9 cellular contexts compared by ENCODE assay signal in the genomic region with DNA sequence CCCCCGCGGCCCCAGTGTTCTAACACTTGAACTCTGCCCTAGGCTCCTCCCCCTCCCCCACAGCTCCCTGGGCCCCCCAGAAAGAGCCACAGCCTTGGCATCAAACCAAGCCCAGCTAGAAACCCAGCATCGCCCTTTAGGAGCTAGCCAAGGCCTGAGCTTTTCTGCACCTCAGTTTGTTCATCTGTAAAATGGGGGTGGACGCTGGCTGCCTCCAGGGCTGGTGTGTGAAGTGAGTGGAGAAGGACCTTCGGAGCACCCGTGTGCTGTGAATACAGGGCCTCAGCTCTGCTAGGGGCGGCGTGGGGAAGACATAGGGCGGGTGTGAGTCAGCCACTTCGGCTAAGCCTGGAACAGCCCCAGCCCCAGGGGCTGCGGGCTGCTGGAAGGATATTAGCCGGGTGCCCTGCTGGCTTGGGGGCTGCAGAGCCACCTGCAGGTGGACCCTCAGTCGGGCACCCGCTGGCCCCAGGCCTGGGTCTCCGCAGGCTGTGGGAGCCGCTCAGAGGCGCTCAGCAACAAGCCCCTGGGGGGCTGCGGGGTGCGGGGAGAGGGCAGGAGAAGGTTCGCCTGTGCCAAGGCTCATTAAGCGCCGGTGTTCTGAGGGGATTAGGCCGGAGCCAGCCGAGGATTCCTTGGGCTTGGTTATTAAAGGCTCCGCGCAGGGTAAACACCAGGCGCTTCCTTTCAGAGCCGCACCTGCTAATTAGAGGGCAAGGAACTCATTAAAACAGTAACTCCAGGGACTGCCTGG.
DNase-seq lines count a peak whose midpoint lies in the region; ATAC-seq, FAIRE-seq and TF ChIP-seq lines count a peak whose summit lies in the region.
"Had no signal": no experiment of that assay in that cellular context is flagged by ENCODE, and none has a peak within 500 bp of the region (broad histone marks: within the 10 kb centered on the region; RNA-seq: fewer than 3 reads in every experiment).

No MANE protein-coding gene starts in this region.

- H3K9me3 ChIP-seq in H1 (ENCODE audit: insufficient read depth in 2 of 2, low read depth in 1 of 2, low read length in 1 of 2): peaks cover 0 to 8% of the 10 kb centered on the region in 2 experiments; a peak in 1 of 4 replicates
- H3K9me3 ChIP-seq in smooth muscle cell (replicated peaks; ENCODE audit: low read depth): no peaks in the 10 kb centered on the region
- H3K9me3 ChIP-seq in uterus: no peaks in the 10 kb centered on the region

- H2AK5ac ChIP-seq in H1 (ENCODE audit: low read depth, low read length): peak overlapping the region; percentile 65; the same call in 1 of the 2 replicates

- peak overlapping the region; percentile 78 for H3K18ac ChIP-seq in H1 (ENCODE audit: extremely low read depth, low read length)

- H2BK120ac ChIP-seq in H1 (replicated peaks; ENCODE audit: low read depth, low read length): peak overlapping the region; percentile 63

- H3K36me3 ChIP-seq in H1 (ENCODE audit: control insufficient read depth in 2 of 4, insufficient read depth in 4 of 4, low read length in 3 of 4) (no peaks in the 10 kb centered on the region), smooth muscle cell (ENCODE audit: low read depth) (no peaks in the 10 kb centered on the region), uterus (no peaks in the 10 kb centered on the region)

- ATAC-seq in HG03280 (IDR thresholded peaks at IDR 0.05; ENCODE audit: unreplicated experiment) (no peak), GM19397 (IDR thresholded peaks at IDR 0.05; ENCODE audit: unreplicated experiment) (no peak)

- H3K23ac ChIP-seq in H1 (ENCODE audit: insufficient read length): no peak overlapping the region

- H3K4me3 ChIP-seq in H1 (ENCODE audit: extremely low read depth in 1 of 4, insufficient read depth in 2 of 4, low read depth in 3 of 4, low read length in 4 of 4): peak overlapping the region in 3 of 4 experiments; percentile 31 to 53 (median 50); a peak in 5 of 8 replicates
- no peak overlapping the region for H3K4me3 ChIP-seq in smooth muscle cell
- no peak overlapping the region for H3K4me3 ChIP-seq in uterus

- peak overlapping the region; percentile 73 for H3K56ac ChIP-seq in H1 (replicated peaks; ENCODE audit: insufficient read length, low read depth, low read length)

- H2BK5ac ChIP-seq in H1 (ENCODE audit: low read depth, low read length): peak overlapping the region; percentile 90; the same call in 1 of the 2 replicates

- no peak overlapping the region for H2BK15ac ChIP-seq in H1 (ENCODE audit: low read length)

- DNase-seq in NCI-H345 (lab: John Stamatoyannopoulos, UW) (peak; percentile 46), NCI-H345 treated with DMSO at 0.1 percent for 48 hours (lab: John Stamatoyannopoulos, UW; ENCODE audit: unreplicated experiment) (no peak), NCI-H526 treated with DMSO at 0.1 percent for 48 hours (lab: John Stamatoyannopoulos, UW) (peak; percentile 65), H1 (ENCODE audit: low read depth in 1 of 2, low spot score in 2 of 2) (no peak), smooth muscle cell (lab: John Stamatoyannopoulos, UW; ENCODE audit: unreplicated experiment) (no peak), uterus (no peak)
- DNase-seq: activated CD4-positive, alpha-beta T cell treated with anti-CD3 and anti-CD28 coated beads for 1 hour had no signal

- H3K4me2 ChIP-seq in H1 (ENCODE audit: insufficient read depth in 1 of 2, low read depth in 2 of 2, low read length in 2 of 2): peak overlapping the region; percentile 64 to 69
- peak overlapping the region; percentile 65 for H3K4me2 ChIP-seq in smooth muscle cell

- POLR2A ChIA-PET in H1 (lab: Charles Lee; ENCODE audit: partially characterized antibody): interaction anchor here (0.9 to 1.4 kb wide), 2 partner anchors 24 to 41 kb away, joined by 3 to 4 read pairs; no protein-coding TSS in a partner anchor

- H2AFZ ChIP-seq in H1 (ENCODE audit: low read length) (no peak overlapping the region), smooth muscle cell (ENCODE audit: low read depth) (no peak overlapping the region)

- 4% methylated on average over 28 of the region's 28 CpGs; no CpG with 5 or more reads in 1 of the 2 experiments for WGBS in H1 (ENCODE audit: extremely low coverage in 1 of 2, insufficient coverage in 1 of 2, insufficient read length in 1 of 2, insufficient replicate concordance in 2 of 2, low coverage in 1 of 2, low lambda C conversion rate in 2 of 2, missing lambda C conversion rate in 1 of 2), 2 experiments
- 7% methylated on average over 25 of the region's 28 CpGs for WGBS in smooth muscle cell (ENCODE audit: low lambda C conversion rate)

- no peaks in the 10 kb centered on the region; the same call in 1 of the 2 replicates for H3K23me2 ChIP-seq in H1 (ENCODE audit: low read depth, low read length)

- H4K91ac ChIP-seq in H1 (replicated peaks; ENCODE audit: insufficient read length, low read length): peak overlapping the region; percentile 63

- H3K27me3 ChIP-seq in H1 (replicated peaks in 1 of 4; ENCODE audit: control insufficient read depth in 3 of 4, extremely low read depth in 1 of 4, insufficient read depth in 3 of 4, low read length in 3 of 4) (peaks cover 22 to 43% (median 37%) of the 10 kb centered on the region in 4 experiments), smooth muscle cell (ENCODE audit: low read depth) (no peaks in the 10 kb centered on the region), uterus (no peaks in the 10 kb centered on the region)

- no peak overlapping the region for H3K9ac ChIP-seq in H1 (replicated peaks in 1 of 4; ENCODE audit: extremely low read depth in 1 of 4, low read depth in 3 of 4, low read length in 3 of 4)
- no peak overlapping the region for H3K9ac ChIP-seq in smooth muscle cell (ENCODE audit: low read depth)

- peaks cover 11% of the 10 kb centered on the region for H3F3A ChIP-seq in smooth muscle cell (ENCODE audit: low read depth)

- no peak for TF ChIP-seq CTCF in H1 (IDR thresholded peaks at IDR 0.05; ENCODE audit: control extremely low read depth in 1 of 3, insufficient read depth in 1 of 3, low read depth in 1 of 3, low read length in 3 of 3)
- TF ChIP-seq CTCF in smooth muscle cell (IDR thresholded peaks at IDR 0.05; ENCODE audit: borderline replicate concordance, insufficient read depth, poor library complexity, severe bottlenecking): no peak
- no peak for TF ChIP-seq CTCF in uterus (IDR thresholded peaks at IDR 0.05)

- intact Hi-C loops in uterus (cut with DNase I; ENCODE audit: low total_unique reads): no loop called here

- H2BK12ac ChIP-seq in H1 (ENCODE audit: low read depth, low read length): peak overlapping the region; percentile 81; the same call in 1 of the 2 replicates

- CTCF ChIA-PET in H1 (lab: Charles Lee; ENCODE audit: partially characterized antibody): interaction anchor here (0.7 to 1.9 kb wide), 15 partner anchors 11 to 214 kb away, joined by 3 to 9 read pairs (median 5); no protein-coding TSS in a partner anchor

- H3K4me1 ChIP-seq in H1 (replicated peaks in 1 of 4; ENCODE audit: control insufficient read depth in 3 of 4, insufficient read depth in 4 of 4, low read length in 3 of 4): peaks cover 4 to 44% (median 35%) of the 10 kb centered on the region in 4 experiments
- peaks cover 35% of the 10 kb centered on the region for H3K4me1 ChIP-seq in smooth muscle cell (ENCODE audit: low read depth)
- H3K4me1 ChIP-seq in uterus: peaks cover 4% of the 10 kb centered on the region in 2 donors

- TF ChIP-seq POLR2A in H1 (IDR thresholded peaks at IDR 0.05; ENCODE audit: control extremely low read depth in 1 of 2, low read depth in 2 of 2, low read length in 2 of 2): no peak
- no peak for TF ChIP-seq POLR2A in uterus (IDR thresholded peaks at IDR 0.05)

- FAIRE-seq in H1 (lab: Jason Lieb, UNC): no peak

- H3K79me1 ChIP-seq in H1 (ENCODE audit: low read depth, low read length): no peaks in the 10 kb centered on the region

- H3K4ac ChIP-seq in H1 (replicated peaks; ENCODE audit: insufficient read length, low read depth, low read length): peak overlapping the region; percentile 89

- no peak for TF ChIP-seq RAD21 in H1 (IDR thresholded peaks at IDR 0.05 in 1 of 2, conservative IDR thresholded peaks at IDR 0.05 in 1 of 2; ENCODE audit: low read depth in 2 of 2, low read length in 2 of 2)

- H3K14ac ChIP-seq in H1 (ENCODE audit: insufficient read length): no peak overlapping the region

- H3K27ac ChIP-seq in H1 (ENCODE audit: low read depth, low read length) (no peak overlapping the region), smooth muscle cell (ENCODE audit: low read depth) (no peak overlapping the region), uterus (no peak overlapping the region)

- H4K8ac ChIP-seq in H1 (ENCODE audit: extremely low read depth, insufficient read depth, low read length): no peak overlapping the region; the same call in none of the 2 replicates

- H4K20me1 ChIP-seq in H1 (replicated peaks in 1 of 2; ENCODE audit: control insufficient read depth in 1 of 2, insufficient read depth in 2 of 2, low read length in 2 of 2) (peaks cover 14 to 20% of the 10 kb centered on the region in 2 experiments), smooth muscle cell (ENCODE audit: low read depth) (peaks cover 91% of the 10 kb centered on the region)

- no peaks in the 10 kb centered on the region for H3K79me2 ChIP-seq in H1 (ENCODE audit: control insufficient read depth in 1 of 2, insufficient read depth in 2 of 2, low read length in 2 of 2)
- H3K79me2 ChIP-seq in smooth muscle cell (ENCODE audit: low read depth): no peaks in the 10 kb centered on the region

- H4K5ac ChIP-seq in H1 (ENCODE audit: insufficient read length, low read depth, low read length): no peak overlapping the region

- no peak overlapping the region; the same call in 1 of the 2 replicates for H2BK20ac ChIP-seq in H1 (ENCODE audit: low read length)

- TF ChIP-seq EP300 in H1 (IDR thresholded peaks at IDR 0.05; ENCODE audit: borderline replicate concordance in 1 of 2, low read depth in 2 of 2, low read length in 2 of 2): no peak

TF ChIP-seq in H1, 55 proteins besides CTCF, POLR2A, EP300 and RAD21 (continues in another document):
- TF ChIP-seq YY1 (IDR thresholded peaks at IDR 0.05; ENCODE audit: low read depth, low read length) (no peak), KDM4A (IDR thresholded peaks at IDR 0.05; ENCODE audit: low read depth, low read length, severe bottlenecking) (peak; percentile 3), SIRT6 (IDR thresholded peaks at IDR 0.05; ENCODE audit: low read length) (no peak), JUND (IDR thresholded peaks at IDR 0.05; ENCODE audit: low read length) (no peak), HDAC6 (IDR thresholded peaks at IDR 0.05; ENCODE audit: low read depth, low read length) (no peak), TCF12 (IDR thresholded peaks at IDR 0.05; ENCODE audit: low read depth, low read length) (0 out of 2 replicates have a peak, but pooled peaks have one; percentile 42), MAFK (IDR thresholded peaks at IDR 0.05; ENCODE audit: low read depth, low read length) (no peak), NANOG (IDR thresholded peaks at IDR 0.05; ENCODE audit: insufficient read depth, low read depth, low read length, poor library complexity, severe bottlenecking) (peak; percentile 2), HDAC2 (IDR thresholded peaks at IDR 0.05; ENCODE audit: borderline replicate concordance in 1 of 2, low read depth in 2 of 2, low read length in 2 of 2) (peak in 1 of 2 experiments; percentile 87; a peak in 1 of 4 replicates), EZH2 (IDR thresholded peaks at IDR 0.05; ENCODE audit: low read depth, low read length, severe bottlenecking) (no peak), ZNF274 (IDR thresholded peaks at IDR 0.05; ENCODE audit: borderline replicate concordance, extremely low read depth, low read length) (no peak)

Comparison
In these comparisons a context has a peak if more than half of its experiments do, and no peak if none do; other contexts are left out.
1. DNase-seq: peak in NCI-H345 (single experiment) and NCI-H526 treated with DMSO at 0.1 percent for 48 hours (single experiment); none in NCI-H345 treated with DMSO at 0.1 percent for 48 hours (single experiment), H1 (0 of 2), smooth muscle cell (single experiment) and uterus (0 of 2).
2. H3K4me3 ChIP-seq: peak in H1 (3 of 4); none in smooth muscle cell (single experiment) and uterus (0 of 2).